Comparison of ENCODE assay signal across 22 cellular contexts in genomic region chr16:35750701-35751104, GRCh38.
"Had no signal": no experiment of that assay in that cellular context is flagged by ENCODE, and none has a peak within 500 bp of the region (broad histone marks: within the 10 kb centered on the region; RNA-seq: fewer than 3 reads in every experiment).

No MANE protein-coding gene starts in this region.

- H3K9me3 ChIP-seq: SJCRH30 had no signal

- H3K27ac ChIP-seq: Peyer's patch, SJCRH30 had no signal

- ATAC-seq: PC-3, Right ventricle myocardium inferior, SK-N-SH treated with all-trans-retinoic acid at 6 μM for 48 hours had no signal

- H3K36me3 ChIP-seq: Peyer's patch, SJCRH30 had no signal

- DNase-seq: KBM-7, MV-4-11, NCI-H1048, NCI-H1105 treated with DMSO at 0.1 percent for 48 hours, NCI-H1417 treated with DMSO at 0.1 percent for 48 hours, NCI-H146, NCI-H1694 treated with DMSO at 0.1 percent for 48 hours, NCI-H1930, NCI-H2081, NCI-H2107, NCI-H2227 treated with DMSO at 0.1 percent for 48 hours, NCI-H446, NCI-H510A, NCI-H524 treated with DMSO at 0.1 percent for 48 hours, NCI-H69, NCI-H774, PC-3, Peyer's patch, SHP77 treated with DMSO at 0.1 percent for 48 hours, SJCRH30 had no signal

- H3K4me3 ChIP-seq: Peyer's patch, SJCRH30 had no signal

- H3K27me3 ChIP-seq: Peyer's patch, SJCRH30 had no signal

- H3K4me1 ChIP-seq: Peyer's patch, SJCRH30 had no signal
